In the genomic region with DNA sequence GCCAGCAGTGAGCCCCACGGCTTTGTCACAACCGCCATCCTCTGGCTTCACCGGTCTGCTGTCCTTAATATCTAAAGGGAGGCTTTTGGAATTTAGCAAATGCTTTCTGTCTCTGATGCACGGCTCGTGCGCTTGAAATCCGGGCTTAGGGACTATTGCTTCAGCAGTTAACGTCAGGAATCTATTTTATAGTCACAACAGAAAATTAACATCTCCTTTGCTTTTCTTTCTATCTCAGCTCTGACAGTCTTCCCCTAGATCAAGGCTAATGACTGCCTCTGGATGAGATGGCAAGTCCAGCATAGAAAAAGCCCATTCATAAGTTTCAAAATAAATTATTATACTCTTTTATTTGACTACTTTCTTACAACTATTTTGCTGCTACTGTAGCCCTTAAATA, we compare ENCODE assay signal across 7 cellular contexts.
"Had no signal": no experiment of that assay in that cellular context is flagged by ENCODE, and none has a peak within 500 bp of the region (broad histone marks: within the 10 kb centered on the region; RNA-seq: fewer than 3 reads in every experiment).

No MANE protein-coding gene starts in this region.

- H3K9me3 ChIP-seq: HAP-1 had no signal

- H3K9ac ChIP-seq: GM23248 had no signal

- H3K4me3 Mint-ChIP-seq: H9, HFFc6 had no signal

- H3K4me3 ChIP-seq: GM23248, HAP-1 had no signal

- DNase-seq: GM23248, GOT3, H7, H9, HFFc6 had no signal

- H3K27ac ChIP-seq: GM23248 had no signal

- ATAC-seq: HCT116 had no signal

- H3K4me1 ChIP-seq: HAP-1 had no signal

- H3K36me3 ChIP-seq: HAP-1 had no signal

- H2AFZ ChIP-seq: GM23248 had no signal

- H3K27ac Mint-ChIP-seq: HFFc6 had no signal
